ENCODE assay signal across 20 cellular contexts in the genomic region with DNA sequence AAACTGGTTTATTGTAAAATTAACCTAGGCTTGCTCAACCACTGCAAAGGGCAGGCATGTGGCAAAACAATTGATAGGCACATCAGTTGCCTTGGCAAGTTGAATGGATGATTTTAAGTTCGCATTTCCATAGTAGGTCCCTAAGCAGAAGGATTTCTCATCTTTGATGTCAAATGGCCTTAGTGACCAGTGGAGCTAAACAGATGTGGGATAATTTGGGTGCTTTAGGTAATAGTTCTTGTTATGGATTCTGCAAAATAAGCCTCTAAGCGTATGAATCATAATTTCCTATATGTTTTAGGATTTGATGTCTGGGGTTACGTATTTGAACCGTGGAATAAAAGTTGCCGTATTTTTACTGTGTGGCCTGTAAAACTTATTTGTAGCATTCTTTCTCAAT.
DNase-seq lines count a peak whose midpoint lies in the region; ATAC-seq and TF ChIP-seq lines count a peak whose summit lies in the region.
"Had no signal": no experiment of that assay in that cellular context is flagged by ENCODE, and none has a peak within 500 bp of the region (broad histone marks: within the 10 kb centered on the region; RNA-seq: fewer than 3 reads in every experiment).

No MANE protein-coding gene starts in this region.

- H3K9me3 ChIP-seq in right cardiac atrium (ENCODE audit: control insufficient read depth, low read length) (no peaks in the 10 kb centered on the region), endocrine pancreas (ENCODE audit: control insufficient read depth, low read length) (no peaks in the 10 kb centered on the region), muscle layer of duodenum (ENCODE audit: control insufficient read depth in 1 of 2, low read length in 2 of 2) (no peaks in the 10 kb centered on the region), uterus (no peaks in the 10 kb centered on the region)
- H3K9me3 ChIP-seq: SJCRH30 had no signal

- intact Hi-C loops in right cardiac atrium (cut with DNase I): no loop called here
- intact Hi-C loops in cardiac septum (cut with DNase I): loop anchor here (1.0 kb wide), 1 partner anchor 10 kb away; no protein-coding TSS in a partner anchor
- intact Hi-C loops in uterus (cut with DNase I; ENCODE audit: low total_unique reads): no loop called here

- TF ChIP-seq CTCF in uterus (IDR thresholded peaks at IDR 0.05): no peak

- H3K9ac ChIP-seq in endocrine pancreas (ENCODE audit: control insufficient read depth, insufficient read depth, low read length): no peak overlapping the region

- ATAC-seq in right cardiac atrium (no peak), HG03521 (IDR thresholded peaks at IDR 0.05; ENCODE audit: unreplicated experiment) (no peak), GM21737 (IDR thresholded peaks at IDR 0.05; ENCODE audit: unreplicated experiment) (no peak)
- ATAC-seq: natural killer cell had no signal

- WGBS in right cardiac atrium: 93% methylated on average over 5 of the region's 5 CpGs

- H3K36me3 ChIP-seq in endocrine pancreas (ENCODE audit: control insufficient read depth, insufficient read depth, low read length) (no peaks in the 10 kb centered on the region), muscle layer of duodenum (ENCODE audit: control insufficient read depth in 1 of 2, insufficient read depth in 2 of 2, low read length in 2 of 2) (no peaks in the 10 kb centered on the region), uterus (no peaks in the 10 kb centered on the region)
- H3K36me3 ChIP-seq: SJCRH30 had no signal

- peaks cover 17% of the 10 kb centered on the region for H3K4me1 ChIP-seq in right cardiac atrium (ENCODE audit: control insufficient read depth, insufficient read depth, low read length)
- peaks cover 43% of the 10 kb centered on the region for H3K4me1 ChIP-seq in endocrine pancreas (ENCODE audit: control insufficient read depth, insufficient read depth, low read length)
- H3K4me1 ChIP-seq in muscle layer of duodenum (ENCODE audit: control insufficient read depth in 1 of 2, insufficient read depth in 2 of 2, low read length in 2 of 2): peaks cover 0 to 12% of the 10 kb centered on the region in 2 donors
- H3K4me1 ChIP-seq in uterus: peaks cover 5 to 7% of the 10 kb centered on the region in 2 donors

- H3K27ac ChIP-seq in right cardiac atrium (ENCODE audit: low read length): peak overlapping the region; percentile 69
- peak overlapping the region; percentile 41 for H3K27ac ChIP-seq in muscle layer of duodenum (ENCODE audit: low read length)
- peak overlapping the region; percentile 74 to 89 for H3K27ac ChIP-seq in uterus
- H3K27ac ChIP-seq: SJCRH30 had no signal

- no peak for TF ChIP-seq POLR2A in uterus (IDR thresholded peaks at IDR 0.05)

- no peak for DNase-seq in right cardiac atrium
- DNase-seq in cardiac septum (ENCODE audit: low spot score): no peak
- DNase-seq in uterus: no peak
- no peak for DNase-seq in NK-92 (lab: John Stamatoyannopoulos, UW; ENCODE audit: unreplicated experiment)
- DNase-seq: activated naive CD4-positive, alpha-beta T cell; activated T-cell treated with anti-CD3 and anti-CD28 coated beads for 4 hours; cortex of kidney; DMS153; GDM1; H7; natural killer cell; NCI-H1417; NCI-H2171 treated with DMSO at 0.1 percent for 48 hours; OCI-M1; SJCRH30; stimulated activated CD4-positive, alpha-beta T cell treated with anti-CD3 and anti-CD28 coated beads, Interleukin-2, amount 100 ng/mL, for 48 hours had no signal

- H3K27me3 ChIP-seq in right cardiac atrium (ENCODE audit: control insufficient read depth, insufficient read depth) (no peaks in the 10 kb centered on the region), endocrine pancreas (ENCODE audit: control insufficient read depth, insufficient read depth, low read length) (no peaks in the 10 kb centered on the region), muscle layer of duodenum (ENCODE audit: low read depth, low read length) (no peaks in the 10 kb centered on the region), uterus (no peaks in the 10 kb centered on the region)
- H3K27me3 ChIP-seq: SJCRH30 had no signal

- H3K4me3 ChIP-seq in right cardiac atrium (ENCODE audit: low read length) (no peak overlapping the region), endocrine pancreas (ENCODE audit: control insufficient read depth, insufficient read depth, low read length) (peak overlapping the region; percentile 83), muscle layer of duodenum (ENCODE audit: low read depth in 1 of 2, low read length in 2 of 2) (no peak overlapping the region), uterus (no peak overlapping the region)
- H3K4me3 ChIP-seq: SJCRH30 had no signal
